ENCODE assay signal across 14 cellular contexts in the genomic region with DNA sequence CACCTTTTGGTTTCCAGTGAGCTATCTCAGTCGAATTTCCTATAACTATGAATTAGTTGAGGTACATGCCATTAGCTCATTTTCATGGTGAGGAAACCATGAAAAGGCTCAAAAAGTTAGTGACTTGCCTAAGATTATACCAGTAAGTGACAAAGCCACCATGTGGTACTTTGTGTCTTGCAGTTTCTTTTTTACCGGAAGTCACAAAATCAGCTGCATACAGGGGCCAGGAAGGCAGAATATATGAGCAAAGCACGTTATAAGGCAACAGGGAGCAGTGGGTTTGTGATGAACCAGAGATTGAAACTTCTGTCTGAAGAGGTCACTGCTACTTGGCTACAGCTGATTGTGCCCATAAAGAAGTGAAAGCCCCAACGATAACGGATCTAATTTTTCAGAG. TPM values are rescaled to one million over a fixed set of nuclear protein-coding genes. Genes with fewer than 3 reads are reported as not detected.
DNase-seq lines count a peak whose midpoint lies in the region; ATAC-seq lines count a peak whose summit lies in the region.
"Had no signal": no experiment of that assay in that cellular context is flagged by ENCODE, and none has a peak within 500 bp of the region (broad histone marks: within the 10 kb centered on the region; RNA-seq: fewer than 3 reads in every experiment).

No MANE protein-coding gene starts in this region.

- no peaks in the 10 kb centered on the region for H3K36me3 Mint-ChIP-seq in CD8-positive, alpha-beta memory T cell
- H3K36me3 Mint-ChIP-seq in T-cell, result no peaks in the 10 kb centered on the region
- H3K36me3 Mint-ChIP-seq in central memory CD8-positive, alpha-beta T cell (ENCODE audit: insufficient read depth), result no peaks in the 10 kb centered on the region

- POLR2A ChIA-PET in CD8-positive, alpha-beta memory T cell (lab: Charles Lee), result interaction anchor here (1.5 kb wide), 1 partner anchor 9 kb away, joined by 3 read pairs; no protein-coding TSS in a partner anchor
- POLR2A ChIA-PET in T-cell (lab: Charles Lee), result interaction anchor here (0.5 to 0.7 kb wide), 2 partner anchors 9 to 115 kb away, joined by 3 to 4 read pairs; no protein-coding TSS in a partner anchor

- H3K27me3 ChIP-seq in BLaER1, result no peaks in the 10 kb centered on the region
- no peaks in the 10 kb centered on the region for H3K27me3 ChIP-seq in CD8-positive, alpha-beta memory T cell (ENCODE audit: insufficient read depth, low read length, poor library complexity, severe bottlenecking)
- H3K27me3 ChIP-seq: tibial artery had no signal

- H3K9ac ChIP-seq in BLaER1, result no peak overlapping the region

- no peaks in the 10 kb centered on the region for H4K20me1 ChIP-seq in BLaER1

- peak overlapping the region; percentile 75 to 96 (median 80) for H3K27ac Mint-ChIP-seq in CD8-positive, alpha-beta memory T cell
- peak overlapping the region; percentile 86 to 88 for H3K27ac Mint-ChIP-seq in T-cell
- peak overlapping the region; percentile 77 for H3K27ac Mint-ChIP-seq in central memory CD8-positive, alpha-beta T cell (ENCODE audit: low read depth)

- peak overlapping the region; percentile 12; the same call in 1 of the 2 replicates for H3K27ac ChIP-seq in BLaER1
- H3K27ac ChIP-seq in CD8-positive, alpha-beta memory T cell (ENCODE audit: low read depth, low read length), result no peak overlapping the region
- H3K27ac ChIP-seq: tibial artery had no signal

- H3K4me2 ChIP-seq in BLaER1, result peak overlapping the region; percentile 46

- H3K4me1 Mint-ChIP-seq in CD8-positive, alpha-beta memory T cell, result peaks cover 15 to 34% (median 18%) of the 10 kb centered on the region in 3 donors
- H3K4me1 Mint-ChIP-seq in T-cell, result peaks cover 32 to 55% (median 48%) of the 10 kb centered on the region in 3 donors
- H3K4me1 Mint-ChIP-seq in central memory CD8-positive, alpha-beta T cell, result peaks cover 10% of the 10 kb centered on the region

- peaks cover 51% of the 10 kb centered on the region for H3K4me1 ChIP-seq in BLaER1
- peaks cover 14% of the 10 kb centered on the region for H3K4me1 ChIP-seq in CD8-positive, alpha-beta memory T cell (ENCODE audit: insufficient read depth, low read length)
- H3K4me1 ChIP-seq: tibial artery had no signal

- CTCF ChIA-PET in CD8-positive, alpha-beta memory T cell (lab: Charles Lee), result interaction anchor here (0.9 to 2.8 kb wide), 10 partner anchors 8 to 213 kb away, joined by 3 to 19 read pairs (median 5); a partner anchor contains a TSS
- CTCF ChIA-PET in T-cell (lab: Charles Lee), result interaction anchor here (0.6 to 2.5 kb wide), 10 partner anchors 9 to 386 kb away, joined by 3 to 11 read pairs (median 3); no protein-coding TSS in a partner anchor

- ATAC-seq in T-cell (replicated peaks in 1 of 4) (peak; percentile 78 to 87 (median 86)), HG02763 (IDR thresholded peaks at IDR 0.05; ENCODE audit: unreplicated experiment) (no peak)
- peak; percentile 86 for ATAC-seq in central memory CD8-positive, alpha-beta T cell (replicated peaks; ENCODE audit: extremely low read depth, poor library complexity, severe bottlenecking)

- no peaks in the 10 kb centered on the region for H3K9me3 Mint-ChIP-seq in CD8-positive, alpha-beta memory T cell
- no peaks in the 10 kb centered on the region for H3K9me3 Mint-ChIP-seq in T-cell
- H3K9me3 Mint-ChIP-seq in central memory CD8-positive, alpha-beta T cell, result no peaks in the 10 kb centered on the region

- DNase-seq in CD8-positive, alpha-beta memory T cell, result peak in 2 of 5 donors; percentile 7 to 32
- DNase-seq in T-cell (peak in 14 of 34 experiments; percentile 8 to 33 (median 14)), NCI-H2107 (lab: John Stamatoyannopoulos, UW) (no peak), DMS79 treated with DMSO at 0.1 percent for 48 hours (lab: John Stamatoyannopoulos, UW) (no peak)
- DNase-seq in central memory CD8-positive, alpha-beta T cell (ENCODE audit: low spot score in 2 of 2), result no peak
- no peak for DNase-seq in stimulated activated naive CD4-positive, alpha-beta T cell treated with Interleukin-2 at 50 U/mL for 16 hours (lab: John Stamatoyannopoulos, UW)
- DNase-seq: EL; hippocampal formation; NK-92 treated with Interleukin-12 subunit alpha and Interleukin-12 subunit beta, amount 100 ng/mL, for 24 hours; SHP77 treated with DMSO at 0.1 percent for 48 hours; stimulated activated CD4-positive, alpha-beta T cell treated with anti-CD3 and anti-CD28 coated beads, Interleukin-15, amount 100 ng/mL, for 24 hours; tibial artery had no signal

- no peaks in the 10 kb centered on the region for H3K27me3 Mint-ChIP-seq in CD8-positive, alpha-beta memory T cell
- H3K27me3 Mint-ChIP-seq in T-cell, result no peaks in the 10 kb centered on the region
- H3K27me3 Mint-ChIP-seq in central memory CD8-positive, alpha-beta T cell, result no peaks in the 10 kb centered on the region

- no peak overlapping the region for H3K4me3 ChIP-seq in BLaER1
- no peak overlapping the region for H3K4me3 ChIP-seq in CD8-positive, alpha-beta memory T cell (ENCODE audit: low read length)
- H3K4me3 ChIP-seq: tibial artery had no signal

- H3K36me3 ChIP-seq in BLaER1, result no peaks in the 10 kb centered on the region
- no peaks in the 10 kb centered on the region for H3K36me3 ChIP-seq in CD8-positive, alpha-beta memory T cell (ENCODE audit: insufficient read depth, low read length)
- H3K36me3 ChIP-seq: tibial artery had no signal

- H3K4me3 Mint-ChIP-seq in CD8-positive, alpha-beta memory T cell, result peak overlapping the region in 6 of 7 donors; percentile 16 to 65 (median 41)
- peak overlapping the region in 2 of 3 donors; percentile 4 to 13 for H3K4me3 Mint-ChIP-seq in T-cell
- peak overlapping the region; percentile 5 for H3K4me3 Mint-ChIP-seq in central memory CD8-positive, alpha-beta T cell

- no peaks in the 10 kb centered on the region for H3K9me3 ChIP-seq in BLaER1
- H3K9me3 ChIP-seq in CD8-positive, alpha-beta memory T cell (ENCODE audit: low read length), result no peaks in the 10 kb centered on the region
- H3K9me3 ChIP-seq: tibial artery had no signal

RNA-seq across cellular contexts. Expression of a gene that starts 50.3 kb away (rescaled TPM):
- 1 to 10 TPM; 3.3 to 4.1 TPM for total RNA-seq in CD8-positive, alpha-beta memory T cell
- polyA plus RNA-seq in CD8-positive, alpha-beta memory T cell, result 3.3 TPM
- total RNA-seq in T-cell, result 10 to 100 TPM in 3 of 5 donors, 1 to 10 TPM in 2; 5.2 to 12.2 (median 10.3) TPM
